10 cellular contexts compared by ENCODE assay signal in the genomic region with DNA sequence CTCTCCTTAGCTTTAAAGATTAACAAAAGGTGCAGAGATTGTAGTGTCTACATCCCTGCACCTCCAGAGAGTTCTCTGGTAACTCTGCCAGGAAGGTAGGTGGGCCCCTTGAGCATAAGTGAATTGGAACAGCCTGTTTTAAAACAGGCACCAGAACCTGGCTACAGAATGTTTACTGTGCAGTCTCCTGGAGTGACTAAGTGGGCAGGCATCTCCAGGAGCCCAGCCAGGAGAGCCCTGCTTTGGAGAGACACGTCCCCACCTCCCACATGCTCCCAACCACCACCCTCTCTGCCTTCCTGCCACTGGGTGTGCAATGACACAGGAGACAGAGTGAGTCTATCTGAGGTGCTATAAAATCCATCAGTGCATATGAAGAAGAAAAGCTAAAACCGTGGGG.
DNase-seq lines count a peak whose midpoint lies in the region; ATAC-seq, FAIRE-seq and TF ChIP-seq lines count a peak whose summit lies in the region.
"Had no signal": no experiment of that assay in that cellular context is flagged by ENCODE, and none has a peak within 500 bp of the region (broad histone marks: within the 10 kb centered on the region; RNA-seq: fewer than 3 reads in every experiment).

No MANE protein-coding gene starts in this region.

- TF ChIP-seq POLR2A in body of pancreas (IDR thresholded peaks at IDR 0.05): no peak

- ATAC-seq in body of pancreas (peak; percentile 75), left lung (peak; percentile 99)
- ATAC-seq: stimulated activated naive B cell treated with anti-CD40 and anti-IgM and Interleukin-4, amounts not matched to agents 10 μg/mL and 1 μg/mL and 100 μg/mL, for 72 hours had no signal

- H3K4me3 ChIP-seq in body of pancreas: no peak overlapping the region
- H3K4me3 ChIP-seq in left lung: no peak overlapping the region
- H3K4me3 ChIP-seq: BLaER1 treated with 17β-estradiol and CSF1 and Interleukin-3, amounts not matched to agents 10 nM and 100 nM had no signal

- intact Hi-C loops in body of pancreas (cut with DNase I) (no loop called here), left lung (cut with DNase I) (no loop called here)

- H3K27me3 ChIP-seq in body of pancreas: no peaks in the 10 kb centered on the region
- H3K27me3 ChIP-seq in left lung: no peaks in the 10 kb centered on the region
- H3K27me3 ChIP-seq: BLaER1 treated with 17β-estradiol and CSF1 and Interleukin-3, amounts not matched to agents 10 nM and 100 nM had no signal

- 33 to 44% methylated on average over 2 of the region's 2 CpGs for WGBS in body of pancreas, 2 donors

- H3K27ac ChIP-seq in body of pancreas (peak overlapping the region in 1 of 4 donors; percentile 38), left lung (no peak overlapping the region)
- H3K27ac ChIP-seq: BLaER1 treated with 17β-estradiol and CSF1 and Interleukin-3, amounts not matched to agents 10 nM and 100 nM had no signal

- H3K9me3 ChIP-seq in body of pancreas: no peaks in the 10 kb centered on the region
- no peaks in the 10 kb centered on the region for H3K9me3 ChIP-seq in left lung
- H3K9me3 ChIP-seq: BLaER1 treated with 17β-estradiol and CSF1 and Interleukin-3, amounts not matched to agents 10 nM and 100 nM had no signal

- DNase-seq in Ammon's horn (ENCODE audit: low spot score) (peak; percentile 68), NCI-H1092 (lab: John Stamatoyannopoulos, UW) (peak; percentile 1), body of pancreas (peak; percentile 21 to 54 (median 48)), left lung (peak; percentile 69 to 70), NK-92 (lab: John Stamatoyannopoulos, UW; ENCODE audit: unreplicated experiment) (no peak), D721Med (ENCODE audit: insufficient read length, low spot score) (no peak)
- DNase-seq in activated CD4-positive, alpha-beta T cell treated with anti-CD3 and anti-CD28 coated beads for 1 hour: no peak
- no peak for DNase-seq in activated CD8-positive, alpha-beta memory T cell treated with anti-CD3 and anti-CD28 coated beads, Interleukin-2, amount 50 U/mL, for 48 hours
- DNase-seq: stimulated activated naive B cell treated with anti-CD40 and anti-IgM and Interleukin-4, amounts not matched to agents 10 μg/mL and 1 μg/mL and 100 μg/mL, for 72 hours had no signal

- H3K36me3 ChIP-seq in body of pancreas (replicated peaks in 1 of 2; ENCODE audit: insufficient read depth in 1 of 2, low read depth in 2 of 2) (no peaks in the 10 kb centered on the region), left lung (no peaks in the 10 kb centered on the region)
- H3K36me3 ChIP-seq: BLaER1 treated with 17β-estradiol and CSF1 and Interleukin-3, amounts not matched to agents 10 nM and 100 nM had no signal

- H3K4me1 ChIP-seq in body of pancreas: peaks cover 6% of the 10 kb centered on the region
- H3K4me1 ChIP-seq in left lung: no peaks in the 10 kb centered on the region
- H3K4me1 ChIP-seq: BLaER1 treated with 17β-estradiol and CSF1 and Interleukin-3, amounts not matched to agents 10 nM and 100 nM had no signal

- peak in 1 of 7 experiments; percentile 1 for TF ChIP-seq CTCF in body of pancreas (IDR thresholded peaks at IDR 0.05)
- TF ChIP-seq CTCF in left lung (IDR thresholded peaks at IDR 0.05): no peak
- no peak for TF ChIP-seq CTCF in D721Med (IDR thresholded peaks at IDR 0.05; ENCODE audit: insufficient read depth, missing control alignments)

- FAIRE-seq in D721Med (lab: Jason Lieb, UNC): no peak

Comparison
In these comparisons a context has a peak if more than half of its experiments do, and no peak if none do; other contexts are left out.
1. DNase-seq: peak in Ammon's horn (single experiment), NCI-H1092 (single experiment), body of pancreas (4 of 4) and left lung (2 of 2); none in NK-92 (single experiment), activated CD4-positive, alpha-beta T cell treated with anti-CD3 and anti-CD28 coated beads for 1 hour (single experiment), D721Med (single experiment) and activated CD8-positive, alpha-beta memory T cell treated with anti-CD3 and anti-CD28 coated beads, Interleukin-2, amount 50 U/mL, for 48 hours (single experiment).